In the genomic region with DNA sequence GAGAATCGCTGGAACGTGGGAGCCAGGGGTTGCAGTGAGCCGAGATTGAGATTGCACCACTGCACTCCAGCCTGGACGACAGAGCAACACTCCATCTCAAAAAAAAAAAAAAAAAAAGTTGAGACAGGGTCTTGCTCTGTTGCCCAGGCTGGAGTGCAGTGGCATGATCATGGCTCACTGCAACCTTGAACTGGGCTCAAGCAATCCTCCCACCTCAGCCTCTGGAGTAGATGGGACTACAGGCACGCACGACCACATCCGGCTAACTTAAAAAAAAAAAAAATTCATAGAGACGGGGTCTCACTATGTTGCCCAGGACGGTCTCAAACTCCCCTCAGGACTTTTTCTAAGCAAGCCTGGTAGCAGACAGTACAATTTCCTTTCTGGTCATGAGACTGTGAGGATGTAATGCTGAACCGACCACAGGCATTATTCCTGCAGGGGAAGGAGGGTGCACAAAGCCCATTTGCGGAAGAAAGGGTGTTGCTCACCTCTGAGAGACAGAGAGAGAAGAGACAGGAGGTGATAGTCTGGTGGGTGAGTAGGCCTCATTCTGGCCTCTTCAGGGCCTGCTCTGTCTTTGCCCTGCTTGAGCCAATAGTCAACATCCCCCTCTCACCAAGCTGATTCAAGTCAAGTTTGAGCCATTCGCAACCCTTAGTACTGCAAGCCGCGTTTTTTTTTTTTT, we compare ENCODE assay signal across 23 cellular contexts.
DNase-seq lines count a peak whose midpoint lies in the region; ATAC-seq and TF ChIP-seq lines count a peak whose summit lies in the region.
"Had no signal": no experiment of that assay in that cellular context is flagged by ENCODE, and none has a peak within 500 bp of the region (broad histone marks: within the 10 kb centered on the region; RNA-seq: fewer than 3 reads in every experiment).

No MANE protein-coding gene starts in this region.

- no peak overlapping the region for H3K4me3 ChIP-seq in NB4 (ENCODE audit: low read depth, low read length)
- H3K4me3 ChIP-seq in dorsolateral prefrontal cortex, result peak overlapping the region in 12 of 59 donors; percentile 20 to 56 (median 36)
- no peak overlapping the region for H3K4me3 ChIP-seq in ovary
- H3K4me3 ChIP-seq: neural progenitor cell had no signal

- TF ChIP-seq EP300 in ovary (IDR thresholded peaks at IDR 0.05), result no peak

- no peak for TF ChIP-seq POLR2A in NB4 (IDR thresholded peaks at IDR 0.05; ENCODE audit: extremely low read depth, insufficient read length)
- TF ChIP-seq POLR2A in ovary (IDR thresholded peaks at IDR 0.05), result no peak

- intact Hi-C loops in dorsolateral prefrontal cortex (cut with DNase I) (loop anchor here (2.0 to 10.0 kb wide), 4 partner anchors 74 to 461 kb away; no protein-coding TSS in a partner anchor), ovary (cut with DNase I) (loop anchor here in 3 of 4 donors (5.0 to 10.0 kb wide), 4 partner anchors 44 to 64 kb away; no protein-coding TSS in a partner anchor)

- 93 to 94% (median 93%) methylated on average over 14 of the region's 14 CpGs for WGBS in ovary, 3 donors

- H3K27ac ChIP-seq in dorsolateral prefrontal cortex (peak overlapping the region in 56 of 59 donors; percentile 29 to 93 (median 84)), ovary (no peak overlapping the region)
- H3K27ac ChIP-seq: epithelial cell of prostate, neural progenitor cell, VCaP had no signal

- H3K4me1 ChIP-seq in ovary (ENCODE audit: insufficient read depth), result peaks cover 10% of the 10 kb centered on the region

- H3K9me3 ChIP-seq in ovary, result no peaks in the 10 kb centered on the region

- H3K36me3 ChIP-seq in ovary, result no peaks in the 10 kb centered on the region
- H3K36me3 ChIP-seq: neural progenitor cell had no signal

- TF ChIP-seq CTCF in NB4 (IDR thresholded peaks at IDR 0.05; ENCODE audit: low read depth, low read length), result no peak
- no peak for TF ChIP-seq CTCF in dorsolateral prefrontal cortex (IDR thresholded peaks at IDR 0.05 in 54 of 56, conservative IDR thresholded peaks at IDR 0.05 in 2 of 56; ENCODE audit: low read depth in 1 of 56, partially characterized antibody in 56 of 56)
- no peak for TF ChIP-seq CTCF in ovary (IDR thresholded peaks at IDR 0.05)

- no peak for ATAC-seq in HG03175 (IDR thresholded peaks at IDR 0.05; ENCODE audit: unreplicated experiment)
- ATAC-seq: activated naive CD8-positive, alpha-beta T cell treated with anti-CD3 and anti-CD28 coated beads, Interleukin-2, amount 50 U/mL, for 24 hours; Panc1; stimulated activated naive CD8-positive, alpha-beta T cell treated with anti-CD3 and anti-CD28 coated beads, Interleukin-15, amount 100 ng/mL, for 72 hours had no signal

- H3K27me3 ChIP-seq in dorsolateral prefrontal cortex (no peaks in the 10 kb centered on the region), ovary (no peaks in the 10 kb centered on the region)
- H3K27me3 ChIP-seq: neural progenitor cell had no signal

- peak; percentile 12 for DNase-seq in NB4 (ENCODE audit: low read depth)
- DNase-seq in dorsolateral prefrontal cortex, result peak in 1 of 10 donors; percentile 33
- DNase-seq in ovary, result peak in 3 of 5 donors; percentile 10 to 20 (median 19)
- DNase-seq in iPS-NIHi11 (ENCODE audit: low spot score), result no peak
- no peak for DNase-seq in DMS79 (lab: John Stamatoyannopoulos, UW)
- no peak for DNase-seq in stimulated activated CD8-positive, alpha-beta memory T cell treated with anti-CD3 and anti-CD28 coated beads, Interleukin-4, amount 100 ng/mL, for 48 hours
- DNase-seq: activated CD4-positive, alpha-beta T cell treated with anti-CD3 and anti-CD28 coated beads, Interleukin-2, amount 10 ng/mL, durations not matched to agents 24 days and 14 days; activated naive CD8-positive, alpha-beta T cell treated with anti-CD3 and anti-CD28 coated beads, Interleukin-2, amount 50 U/mL, for 24 hours; activated T-cell treated with anti-CD3 and anti-CD28 coated beads, Interleukin-2, amount 50 U/mL, for 24 hours; CD4-positive, alpha-beta T cell; effector CD4-positive, alpha-beta T cell; GOT3; IMR-90; NCI-H1048; NCI-H187 treated with DMSO at 0.1 percent for 48 hours; SHP77; stimulated activated naive CD8-positive, alpha-beta T cell treated with anti-CD3 and anti-CD28 coated beads, Interleukin-15, amount 100 ng/mL, for 72 hours; T-helper 9 cell had no signal

Comparison
In these comparisons a context has a peak if more than half of its experiments do, and no peak if none do; other contexts are left out.
1. DNase-seq: peak in NB4 (single experiment) and ovary (3 of 5); none in iPS-NIHi11 (single experiment), DMS79 (single experiment) and stimulated activated CD8-positive, alpha-beta memory T cell treated with anti-CD3 and anti-CD28 coated beads, Interleukin-4, amount 100 ng/mL, for 48 hours (single experiment).
2. H3K27ac ChIP-seq: peak in dorsolateral prefrontal cortex (56 of 59); none in ovary (0 of 2).